Comparison of ENCODE assay signal across 20 cellular contexts in the genomic region with DNA sequence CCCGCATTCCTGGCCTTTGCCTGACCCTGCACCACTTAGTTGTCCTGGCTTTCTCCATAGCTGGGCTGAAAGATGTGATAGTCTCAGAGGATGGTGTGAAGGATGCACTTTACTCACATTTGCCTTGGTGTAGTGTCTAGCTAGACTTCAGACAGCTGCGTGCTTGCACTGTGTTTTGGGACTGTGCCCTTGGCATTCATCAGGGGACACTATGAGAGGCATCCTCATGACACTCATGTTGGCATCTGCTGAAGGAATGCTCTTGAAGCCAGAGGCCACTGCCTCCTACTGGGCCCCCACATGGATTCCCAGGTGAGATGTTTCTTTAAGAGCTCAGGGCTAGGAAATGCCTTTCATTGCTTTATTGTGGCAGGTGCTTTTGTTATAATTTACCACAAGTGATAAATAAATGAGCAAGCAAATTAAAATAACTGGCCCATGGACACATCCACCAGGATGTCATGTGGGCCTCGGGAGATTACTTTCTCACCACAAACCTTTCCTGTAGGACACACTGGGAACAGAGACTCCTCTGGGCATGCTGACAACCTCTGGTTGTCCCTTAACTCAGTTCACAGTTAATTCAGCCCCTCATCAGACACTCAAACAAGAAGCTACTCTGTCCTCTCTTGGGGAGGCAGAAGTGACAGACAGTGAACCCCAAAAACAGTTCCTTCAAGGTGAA.
DNase-seq lines count a peak whose midpoint lies in the region; ATAC-seq and TF ChIP-seq lines count a peak whose summit lies in the region.
"Had no signal": no experiment of that assay in that cellular context is flagged by ENCODE, and none has a peak within 500 bp of the region (broad histone marks: within the 10 kb centered on the region; RNA-seq: fewer than 3 reads in every experiment).

No MANE protein-coding gene starts in this region.

- no peak overlapping the region for H3K4me3 ChIP-seq in left ventricle myocardium inferior
- no peak overlapping the region for H3K4me3 ChIP-seq in endodermal cell (ENCODE audit: low read length)

- TF ChIP-seq CTCF in left ventricle myocardium inferior (IDR thresholded peaks at IDR 0.05; ENCODE audit: borderline replicate concordance), result no peak
- TF ChIP-seq CTCF in endodermal cell (conservative IDR thresholded peaks at IDR 0.05), result peak; percentile 27
- no peak for TF ChIP-seq CTCF in neural crest cell (conservative IDR thresholded peaks at IDR 0.05)

- H3K9me3 ChIP-seq in left ventricle myocardium inferior (replicated peaks), result no peaks in the 10 kb centered on the region
- no peaks in the 10 kb centered on the region for H3K9me3 ChIP-seq in endodermal cell (ENCODE audit: control insufficient read depth, low read length)

- no peaks in the 10 kb centered on the region for H3K36me3 ChIP-seq in left ventricle myocardium inferior
- H3K36me3 ChIP-seq in endodermal cell (ENCODE audit: control insufficient read depth, insufficient read depth, low read length), result no peaks in the 10 kb centered on the region

- peaks cover 32% of the 10 kb centered on the region for H3K27me3 ChIP-seq in left ventricle myocardium inferior (ENCODE audit: low read depth)
- no peaks in the 10 kb centered on the region for H3K27me3 ChIP-seq in endodermal cell (ENCODE audit: control insufficient read depth, insufficient read depth, low read length, poor library complexity, severe bottlenecking)

- no peaks in the 10 kb centered on the region for H3K27me3 Mint-ChIP-seq in endodermal cell (ENCODE audit: insufficient read depth)
- peaks cover 10% of the 10 kb centered on the region for H3K27me3 Mint-ChIP-seq in neural crest cell (ENCODE audit: low read depth)

- intact Hi-C loops in Right ventricle myocardium inferior (cut with DNase I), result loop anchor here (10.0 kb wide), 1 partner anchor 243 kb away; no protein-coding TSS in a partner anchor
- intact Hi-C loops in left ventricle myocardium inferior (cut with micrococcal nuclease), result loop anchor here (10.0 kb wide), 1 partner anchor 123 kb away; no protein-coding TSS in a partner anchor

- H3K27ac ChIP-seq in left ventricle myocardium inferior (replicated peaks) (no peak overlapping the region), endodermal cell (ENCODE audit: low read depth, low read length) (no peak overlapping the region)
- H3K27ac ChIP-seq: HL-60, KMS-11 had no signal

- WGBS in endodermal cell (ENCODE audit: insufficient coverage in 1 of 2, insufficient read length in 1 of 2), 2 experiments, result 84 to 100% methylated on average over 2 to 3 of the region's 3 CpGs

- no peaks in the 10 kb centered on the region for H3K36me3 Mint-ChIP-seq in endodermal cell (ENCODE audit: low read depth)
- no peaks in the 10 kb centered on the region for H3K36me3 Mint-ChIP-seq in neural crest cell (ENCODE audit: low read depth)
- H3K36me3 Mint-ChIP-seq: CD4-positive, alpha-beta memory T cell; IgD-negative memory B cell had no signal

- no peaks in the 10 kb centered on the region for H3K9me3 Mint-ChIP-seq in endodermal cell
- no peaks in the 10 kb centered on the region for H3K9me3 Mint-ChIP-seq in neural crest cell
- H3K9me3 Mint-ChIP-seq: IgD-negative memory B cell had no signal

- DNase-seq in Right ventricle myocardium inferior (ENCODE audit: missing footprints) (no peak), left ventricle myocardium inferior (no peak), endodermal cell (no peak), neural crest cell (ENCODE audit: low read depth, low spot score) (no peak), activated T-cell treated with anti-CD3 and anti-CD28 coated beads for 4 hours (no peak), DMS 273 (lab: John Stamatoyannopoulos, UW; ENCODE audit: unreplicated experiment) (no peak), AG08396 (ENCODE audit: low spot score) (no peak)
- DNase-seq: 8988T; C1 segment of cervical spinal cord; CD4-positive, alpha-beta memory T cell; COR-L47; MM.1S; NCI-H2029 treated with DMSO at 0.1 percent for 48 hours; NCI-H526 treated with DMSO at 0.1 percent for 48 hours; RPMI8226; SHP77 treated with DMSO at 0.1 percent for 48 hours had no signal

- no peaks in the 10 kb centered on the region for H3K4me1 ChIP-seq in left ventricle myocardium inferior
- H3K4me1 ChIP-seq in endodermal cell (ENCODE audit: control insufficient read depth, insufficient read depth, low read length), result no peaks in the 10 kb centered on the region

- H3K27ac Mint-ChIP-seq in endodermal cell (no peak overlapping the region), neural crest cell (ENCODE audit: unreplicated experiment) (peak overlapping the region; percentile 59)
- H3K27ac Mint-ChIP-seq: CD4-positive, alpha-beta memory T cell; IgD-negative memory B cell had no signal

- H3K4me1 Mint-ChIP-seq in endodermal cell (no peaks in the 10 kb centered on the region), neural crest cell (no peaks in the 10 kb centered on the region)
- H3K4me1 Mint-ChIP-seq: IgD-negative memory B cell had no signal

- H3K4me3 Mint-ChIP-seq in endodermal cell (no peak overlapping the region), neural crest cell (no peak overlapping the region)
- H3K4me3 Mint-ChIP-seq: CD4-positive, alpha-beta memory T cell; IgD-negative memory B cell had no signal

- ATAC-seq in Right ventricle myocardium inferior, result peak; percentile 27
- ATAC-seq: HCT116 had no signal

- no peak overlapping the region for H3K9ac ChIP-seq in endodermal cell (ENCODE audit: extremely low read depth, low read length, poor library complexity, severe bottlenecking)
- H3K9ac ChIP-seq: KMS-11 had no signal
